In the genomic region with DNA sequence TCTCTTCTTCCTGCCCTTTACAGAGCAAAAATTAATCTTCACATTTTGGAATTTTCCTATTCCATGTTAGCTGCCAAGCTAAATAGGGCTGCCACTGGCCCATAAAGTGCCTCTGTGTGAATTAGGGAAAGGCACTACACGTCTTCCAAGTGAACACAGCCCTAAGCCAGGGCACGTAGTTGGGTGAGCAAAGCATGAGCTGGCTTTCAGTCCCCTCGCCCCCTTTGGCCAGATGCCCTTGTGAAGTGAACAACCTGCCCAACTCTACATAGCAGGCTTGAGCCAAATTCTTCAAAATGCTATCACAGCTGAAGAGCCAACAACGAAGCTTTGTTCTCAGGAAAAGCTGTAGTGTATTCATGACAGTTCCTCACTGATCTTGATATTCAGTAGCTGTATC, we compare ENCODE assay signal across 19 cellular contexts.
DNase-seq lines count a peak whose midpoint lies in the region; ATAC-seq and TF ChIP-seq lines count a peak whose summit lies in the region.
"Had no signal": no experiment of that assay in that cellular context is flagged by ENCODE, and none has a peak within 500 bp of the region (broad histone marks: within the 10 kb centered on the region; RNA-seq: fewer than 3 reads in every experiment).

No MANE protein-coding gene starts in this region.

- peaks cover 26% of the 10 kb centered on the region for H3K9me3 ChIP-seq in left ventricle myocardium inferior (replicated peaks)
- H3K9me3 ChIP-seq in CD4-positive, alpha-beta memory T cell (ENCODE audit: control insufficient read depth in 1 of 2, low read length in 2 of 2), result no peaks in the 10 kb centered on the region

- no peak overlapping the region for H3K4me3 ChIP-seq in left ventricle myocardium inferior
- no peak overlapping the region for H3K4me3 ChIP-seq in CD4-positive, alpha-beta memory T cell (ENCODE audit: low read length in 2 of 2)
- H3K4me3 ChIP-seq: body of pancreas, esophagus squamous epithelium, heart left ventricle, spleen, upper lobe of right lung had no signal

- no peaks in the 10 kb centered on the region for H3K4me1 Mint-ChIP-seq in CD4-positive, alpha-beta memory T cell
- H3K4me1 Mint-ChIP-seq in immature natural killer cell, result no peaks in the 10 kb centered on the region

- peaks cover 0 to 19% (median 10%) of the 10 kb centered on the region in 8 donors for H3K9me3 Mint-ChIP-seq in CD4-positive, alpha-beta memory T cell
- peaks cover 7 to 39% (median 20%) of the 10 kb centered on the region in 6 donors for H3K9me3 Mint-ChIP-seq in immature natural killer cell

- H3K27me3 ChIP-seq in left ventricle myocardium inferior (ENCODE audit: low read depth), result no peaks in the 10 kb centered on the region
- H3K27me3 ChIP-seq in CD4-positive, alpha-beta memory T cell (ENCODE audit: insufficient read depth, low read length), result no peaks in the 10 kb centered on the region
- H3K27me3 ChIP-seq: body of pancreas, esophagus squamous epithelium, heart left ventricle, spleen, upper lobe of right lung had no signal

- H3K27me3 Mint-ChIP-seq in CD4-positive, alpha-beta memory T cell, result no peaks in the 10 kb centered on the region
- peaks cover 0 to 3% (median 0%) of the 10 kb centered on the region in 3 donors for H3K27me3 Mint-ChIP-seq in immature natural killer cell (ENCODE audit: low read depth in 3 of 3)
- H3K27me3 Mint-ChIP-seq: CD4-positive, alpha-beta T cell had no signal

- H3K4me3 Mint-ChIP-seq in CD4-positive, alpha-beta memory T cell, result no peak overlapping the region
- H3K4me3 Mint-ChIP-seq in immature natural killer cell, result no peak overlapping the region
- H3K4me3 Mint-ChIP-seq: CD4-positive, alpha-beta T cell had no signal

- no peak overlapping the region for H3K27ac Mint-ChIP-seq in CD4-positive, alpha-beta memory T cell
- H3K27ac Mint-ChIP-seq in immature natural killer cell, result no peak overlapping the region
- H3K27ac Mint-ChIP-seq: CD4-positive, alpha-beta T cell had no signal

- DNase-seq in COLO829 (ENCODE audit: low spot score), result peak; percentile 22
- peak in 50 of 58 donors; percentile 7 to 79 (median 38) for DNase-seq in anterior cingulate cortex (lab: John Stamatoyannopoulos, UW)
- DNase-seq in left ventricle myocardium inferior, result peak; percentile 17
- DNase-seq in posterior vena cava (ENCODE audit: low spot score), result peak; percentile 80
- DNase-seq in CD4-positive, alpha-beta memory T cell, result no peak
- no peak for DNase-seq in stimulated activated CD4-positive, alpha-beta T cell treated with anti-CD3 and anti-CD28 coated beads, Interleukin-4, amount 100 ng/mL, for 1 hour
- no peak for DNase-seq in immature natural killer cell
- DNase-seq: activated CD4-positive, alpha-beta T cell treated with anti-CD3 and anti-CD28 coated beads for 48 hours; activated naive CD4-positive, alpha-beta T cell treated with Interleukin-2 at 50 U/mL for 16 hours; body of pancreas; CD4-positive, alpha-beta T cell; DND-41; esophagus squamous epithelium; KG1; NCI-H1105; spleen; upper lobe of right lung had no signal

- no peak overlapping the region for H3K27ac ChIP-seq in left ventricle myocardium inferior (replicated peaks)
- no peak overlapping the region for H3K27ac ChIP-seq in CD4-positive, alpha-beta memory T cell (ENCODE audit: low read depth, low read length)
- H3K27ac ChIP-seq: body of pancreas, esophagus squamous epithelium, heart left ventricle, spleen, upper lobe of right lung had no signal

- intact Hi-C loops in left ventricle myocardium inferior (cut with micrococcal nuclease), result no loop called here
- intact Hi-C loops in posterior vena cava (cut with DNase I), result loop anchor here in 1 of 2 donors (10.0 kb wide), 1 partner anchor 576 kb away; no protein-coding TSS in a partner anchor
- intact Hi-C loops in CD4-positive, alpha-beta memory T cell (cut with micrococcal nuclease), result no loop called here

- no peaks in the 10 kb centered on the region for H3K36me3 Mint-ChIP-seq in CD4-positive, alpha-beta memory T cell
- H3K36me3 Mint-ChIP-seq in immature natural killer cell, result no peaks in the 10 kb centered on the region

- TF ChIP-seq CTCF in left ventricle myocardium inferior (IDR thresholded peaks at IDR 0.05; ENCODE audit: borderline replicate concordance), result no peak

- H3K4me1 ChIP-seq in left ventricle myocardium inferior, result no peaks in the 10 kb centered on the region
- no peaks in the 10 kb centered on the region for H3K4me1 ChIP-seq in CD4-positive, alpha-beta memory T cell (ENCODE audit: insufficient read depth, low read length)
- H3K4me1 ChIP-seq: body of pancreas, spleen, upper lobe of right lung had no signal

- POLR2A ChIA-PET in CD4-positive, alpha-beta memory T cell (lab: Charles Lee; ENCODE audit: partially characterized antibody), result no interaction called here

- H3K36me3 ChIP-seq in left ventricle myocardium inferior, result no peaks in the 10 kb centered on the region
- no peaks in the 10 kb centered on the region for H3K36me3 ChIP-seq in CD4-positive, alpha-beta memory T cell (ENCODE audit: insufficient read depth, low read length)
- H3K36me3 ChIP-seq: esophagus squamous epithelium, heart left ventricle, spleen, upper lobe of right lung had no signal

- CTCF ChIA-PET in CD4-positive, alpha-beta memory T cell (lab: Charles Lee; ENCODE audit: partially characterized antibody), result no interaction called here

- no peak for ATAC-seq in GM21423 (IDR thresholded peaks at IDR 0.05; ENCODE audit: unreplicated experiment)
- ATAC-seq: body of pancreas, upper lobe of right lung had no signal

Comparison
In these comparisons a context has a peak if more than half of its experiments do, and no peak if none do; other contexts are left out.
1. DNase-seq: peak in COLO829 (single experiment), anterior cingulate cortex (50 of 58), left ventricle myocardium inferior (single experiment) and posterior vena cava (single experiment); none in CD4-positive, alpha-beta memory T cell (0 of 5), stimulated activated CD4-positive, alpha-beta T cell treated with anti-CD3 and anti-CD28 coated beads, Interleukin-4, amount 100 ng/mL, for 1 hour (single experiment) and immature natural killer cell (0 of 3).